In genomic region chr21:15679630-15680029, GRCh38 we compare ENCODE assay signal across 12 cellular contexts.
"Had no signal": no experiment of that assay in that cellular context is flagged by ENCODE, and none has a peak within 500 bp of the region (broad histone marks: within the 10 kb centered on the region; RNA-seq: fewer than 3 reads in every experiment).

No MANE protein-coding gene starts in this region.

- H3K9me3 Mint-ChIP-seq: activated naive CD4-positive, alpha-beta T cell treated with anti-CD3 and anti-CD28 coated beads, Interleukin-2, amount 50 U/mL, for 72 hours; naive B cell had no signal

- H3K27ac Mint-ChIP-seq: activated naive CD4-positive, alpha-beta T cell treated with anti-CD3 and anti-CD28 coated beads, Interleukin-2, amount 50 U/mL, for 72 hours; naive B cell had no signal

- H3K36me3 ChIP-seq: esophagus muscularis mucosa, thyroid gland, vagina had no signal

- H3K9me3 ChIP-seq: esophagus muscularis mucosa, thyroid gland, vagina had no signal

- H2AFZ ChIP-seq: parathyroid adenoma had no signal

- H3K36me3 Mint-ChIP-seq: activated naive CD4-positive, alpha-beta T cell treated with anti-CD3 and anti-CD28 coated beads, Interleukin-2, amount 50 U/mL, for 72 hours; naive B cell had no signal

- H3K79me2 ChIP-seq: parathyroid adenoma had no signal

- H3K27ac ChIP-seq: dorsolateral prefrontal cortex, esophagus muscularis mucosa, parathyroid adenoma, skin epidermis, thyroid gland, vagina had no signal

- H3K9ac ChIP-seq: parathyroid adenoma had no signal

- ATAC-seq: activated naive CD4-positive, alpha-beta T cell treated with anti-CD3 and anti-CD28 coated beads, Interleukin-2, amount 50 U/mL, for 72 hours; left colon had no signal

- DNase-seq: cerebellar nuclear complex, dorsolateral prefrontal cortex, left colon, naive B cell, retina, thyroid gland had no signal

- H3K4me3 ChIP-seq: dorsolateral prefrontal cortex, esophagus muscularis mucosa, lung, skin epidermis, thyroid gland, vagina had no signal

- H3K27me3 ChIP-seq: dorsolateral prefrontal cortex, esophagus muscularis mucosa, thyroid gland, vagina had no signal

- H3K4me1 ChIP-seq: esophagus muscularis mucosa, parathyroid adenoma, thyroid gland, vagina had no signal
